23 cellular contexts compared by ENCODE assay signal in the genomic region with DNA sequence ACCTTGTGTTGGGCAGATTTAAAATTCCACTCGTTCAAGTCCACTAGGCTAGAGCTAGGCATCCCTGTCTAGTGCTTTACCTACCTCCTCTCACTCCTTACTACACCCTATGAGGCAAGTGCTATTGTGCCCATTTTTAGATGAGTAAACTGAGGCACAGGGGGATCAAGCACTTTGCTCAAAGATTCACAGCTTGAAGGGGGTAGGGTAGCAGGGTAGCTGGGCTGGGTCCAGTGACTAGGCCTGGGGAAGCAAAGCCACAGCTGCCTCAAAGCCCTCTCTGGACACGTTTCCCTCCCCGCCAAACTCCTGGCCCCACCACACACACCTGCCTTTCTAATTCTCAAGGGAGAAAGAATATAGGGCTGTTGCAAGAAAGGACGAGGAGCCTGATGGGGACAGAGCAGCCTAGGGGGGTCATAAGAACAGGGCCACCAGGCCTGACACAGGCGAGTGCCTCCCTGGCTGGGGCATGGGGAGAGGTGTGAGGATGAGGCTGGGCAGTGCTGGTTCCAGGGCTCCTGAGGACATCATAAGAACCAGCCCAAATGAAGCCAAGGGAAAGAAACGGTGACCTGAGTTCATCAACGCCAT.
"Had no signal": no experiment of that assay in that cellular context is flagged by ENCODE, and none has a peak within 500 bp of the region (broad histone marks: within the 10 kb centered on the region; RNA-seq: fewer than 3 reads in every experiment).

No MANE protein-coding gene starts in this region.

- H3K4me1 Mint-ChIP-seq: naive thymus-derived CD8-positive, alpha-beta T cell; WTC11 had no signal

- H3K4me3 ChIP-seq: heart left ventricle, lower lobe of right lung, spleen, thyroid gland had no signal

- H3K9me3 Mint-ChIP-seq: activated T-cell treated with anti-CD3 and anti-CD28 coated beads, Interleukin-2, amount 50 U/mL, for 4 hours; activated T-helper 2 cell treated with anti-CD3 and anti-CD28 coated beads, Interferon-gamma antibody, Interleukin-2, Interleukin-4, amounts not matched to agents 10 μg/mL and 5 μg/mL and 100 μg/mL, durations not matched to agents 14 hours and 24 hours and 36 hours; naive thymus-derived CD8-positive, alpha-beta T cell; stimulated activated naive CD8-positive, alpha-beta T cell treated with anti-CD3 and anti-CD28 coated beads, Interleukin-15, Interleukin-2, amounts not matched to agents 100 ng/mL and 50 ng/mL, for 24 hours; T-helper 1 cell treated with Interleukin-12 subunit alpha and Interleukin-12 subunit beta and Interleukin-4 antibody, amounts not matched to agents 30 μg/mL and 1 μg/mL, for 36 hours; WTC11 had no signal

- DNase-seq: activated naive CD4-positive, alpha-beta T cell; activated T-cell treated with anti-CD3 and anti-CD28 coated beads, Interleukin-2, amount 50 U/mL, for 4 hours; amniotic stem cell; cerebellar nuclear complex; cortex of kidney; left colon; lower lobe of right lung; mesendoderm; naive thymus-derived CD8-positive, alpha-beta T cell; retina; stimulated activated CD4-positive, alpha-beta T cell treated with anti-CD3 and anti-CD28 coated beads, Interleukin-4, amount 100 ng/mL, for 1 hour; substantia nigra; T1000; thyroid gland had no signal

- H3K4me3 Mint-ChIP-seq: activated naive CD8-positive, alpha-beta T cell; activated T-cell treated with anti-CD3 and anti-CD28 coated beads, Interleukin-2, amount 50 U/mL, for 4 hours; naive thymus-derived CD8-positive, alpha-beta T cell; stimulated activated naive CD8-positive, alpha-beta T cell treated with anti-CD3 and anti-CD28 coated beads, Interleukin-15, Interleukin-2, amounts not matched to agents 100 ng/mL and 50 ng/mL, for 24 hours; T-helper 1 cell treated with Interleukin-12 subunit alpha and Interleukin-12 subunit beta and Interleukin-4 antibody, amounts not matched to agents 30 μg/mL and 1 μg/mL, for 36 hours; WTC11 had no signal

- H3K27me3 Mint-ChIP-seq: activated naive CD8-positive, alpha-beta T cell; naive thymus-derived CD8-positive, alpha-beta T cell; progenitor cell of endocrine pancreas; stimulated activated naive CD8-positive, alpha-beta T cell treated with anti-CD3 and anti-CD28 coated beads, Interleukin-15, Interleukin-2, amounts not matched to agents 100 ng/mL and 50 ng/mL, for 24 hours had no signal

- H3K27ac ChIP-seq: epithelial cell of prostate, heart left ventricle, lower lobe of right lung, spleen, thyroid gland had no signal

- H3K36me3 Mint-ChIP-seq: activated naive CD8-positive, alpha-beta T cell; naive thymus-derived CD8-positive, alpha-beta T cell; WTC11 had no signal

- H3K27ac Mint-ChIP-seq: activated naive CD8-positive, alpha-beta T cell; activated T-helper 2 cell treated with anti-CD3 and anti-CD28 coated beads, Interferon-gamma antibody, Interleukin-2, Interleukin-4, amounts not matched to agents 10 μg/mL and 5 μg/mL and 100 μg/mL, durations not matched to agents 14 hours and 24 hours and 36 hours; progenitor cell of endocrine pancreas; stimulated activated naive CD8-positive, alpha-beta T cell treated with anti-CD3 and anti-CD28 coated beads, Interleukin-15, Interleukin-2, amounts not matched to agents 100 ng/mL and 50 ng/mL, for 24 hours; T-helper 1 cell treated with Interleukin-12 subunit alpha and Interleukin-12 subunit beta and Interleukin-4 antibody, amounts not matched to agents 30 μg/mL and 1 μg/mL, for 36 hours had no signal

- ATAC-seq: activated T-cell treated with anti-CD3 and anti-CD28 coated beads, Interleukin-2, amount 50 U/mL, for 4 hours; heart left ventricle; left colon; lower lobe of right lung; naive thymus-derived CD8-positive, alpha-beta T cell; WTC11 had no signal
